Comparison of ENCODE assay signal across 8 cellular contexts in genomic region chr6:37731888-37732287, GRCh38. TPM values are rescaled to one million over a fixed set of nuclear protein-coding genes. Genes with fewer than 3 reads are reported as not detected.
DNase-seq lines count a peak whose midpoint lies in the region; ATAC-seq, FAIRE-seq and TF ChIP-seq lines count a peak whose summit lies in the region.

No MANE protein-coding gene starts in this region.

- no peak overlapping the region for H3K27ac Mint-ChIP-seq in progenitor cell of endocrine pancreas

- peaks cover 24% of the 10 kb centered on the region for H3K27me3 Mint-ChIP-seq in progenitor cell of endocrine pancreas

- H3K9me3 Mint-ChIP-seq in progenitor cell of endocrine pancreas (ENCODE audit: low read depth), result no peaks in the 10 kb centered on the region

- peak; percentile 80 for ATAC-seq in HG02798 (IDR thresholded peaks at IDR 0.05; ENCODE audit: poor library complexity, unreplicated experiment)
- ATAC-seq in esophagus mucosa, result peak; percentile 48

- peak; percentile 49 for DNase-seq in GM12864 (ENCODE audit: low read depth)
- DNase-seq in UCSD-AML1 (lab: John Stamatoyannopoulos, UW; ENCODE audit: unreplicated experiment), result peak; percentile 24
- DNase-seq in HTR-8/SVneo (ENCODE audit: insufficient read length, low spot score), result no peak
- DNase-seq in progenitor cell of endocrine pancreas (ENCODE audit: low spot score, unreplicated experiment), result no peak
- DNase-seq in NCI-H2171 treated with DMSO at 0.1 percent for 48 hours (lab: John Stamatoyannopoulos, UW), result no peak
- DNase-seq in cerebellar nuclear complex (lab: John Stamatoyannopoulos, UW), result no peak

- TF ChIP-seq CTCF in GM12864 (IDR thresholded peaks at IDR 0.05; ENCODE audit: low read depth, low read length, missing control alignments) (no peak), progenitor cell of endocrine pancreas (IDR thresholded peaks at IDR 0.05; ENCODE audit: unreplicated experiment) (no peak)

- H3K4me3 ChIP-seq in GM12864 (ENCODE audit: low read depth, low read length), result no peak overlapping the region

- H3K4me3 Mint-ChIP-seq in progenitor cell of endocrine pancreas (ENCODE audit: low read depth), result no peak overlapping the region

- FAIRE-seq in HTR-8/SVneo (lab: Jason Lieb, UNC), result no peak

- H3K4me1 Mint-ChIP-seq in progenitor cell of endocrine pancreas (ENCODE audit: low read depth), result peaks cover 7% of the 10 kb centered on the region

- no peaks in the 10 kb centered on the region for H3K36me3 Mint-ChIP-seq in progenitor cell of endocrine pancreas (ENCODE audit: insufficient read depth)

RNA-seq across cellular contexts. Expression of gene MDGA1, which starts 34.2 kb away (rescaled TPM):
- total RNA-seq in esophagus mucosa (9.2 TPM), progenitor cell of endocrine pancreas (0.55 and 2.0 TPM in 2 replicates)

Comparison
In these comparisons a context has a peak if more than half of its experiments do, and no peak if none do; other contexts are left out.
1. DNase-seq: peak in GM12864 (single experiment) and UCSD-AML1 (single experiment); none in HTR-8/SVneo (single experiment), progenitor cell of endocrine pancreas (single experiment), NCI-H2171 treated with DMSO at 0.1 percent for 48 hours (single experiment) and cerebellar nuclear complex (0 of 2).